Comparison of ENCODE assay signal across 1 cellular context in genomic region chr5:92944903-92945629, GRCh38.
TF ChIP-seq lines count a peak whose summit lies in the region.

No MANE protein-coding gene starts in this region.

TF ChIP-seq in HepG2, 621 proteins besides CTCF, POLR2A, EP300 and RAD21 (continued from another document and continues in another):
- TF ChIP-seq ZBED4 (CRISPR knock-in tag; IDR thresholded peaks at IDR 0.05; ENCODE audit: borderline replicate concordance) (no peak), RARA (CRISPR knock-in tag; IDR thresholded peaks at IDR 0.05) (peak; percentile 93), PAXIP1 (CRISPR knock-in tag; conservative IDR thresholded peaks at IDR 0.05) (peak; percentile 89), SATB2 (CRISPR knock-in tag; IDR thresholded peaks at IDR 0.05) (no peak), ZBTB34 (CRISPR knock-in tag; IDR thresholded peaks at IDR 0.05) (no peak), ZNF556 (CRISPR knock-in tag; IDR thresholded peaks at IDR 0.05; ENCODE audit: borderline replicate concordance) (no peak), SETDB1 (CRISPR knock-in tag; IDR thresholded peaks at IDR 0.05; ENCODE audit: borderline replicate concordance) (no peak), UBTF (CRISPR knock-in tag; IDR thresholded peaks at IDR 0.05) (no peak), SRF (IDR thresholded peaks at IDR 0.05; ENCODE audit: low read depth, low read length) (no peak), TBL1XR1 (IDR thresholded peaks at IDR 0.05; ENCODE audit: borderline replicate concordance, low read length, partially characterized antibody) (no peak), ZBTB21 (CRISPR knock-in tag; IDR thresholded peaks at IDR 0.05) (no peak), MEIS2 (CRISPR knock-in tag; IDR thresholded peaks at IDR 0.05) (no peak), THRA (CRISPR knock-in tag; IDR thresholded peaks at IDR 0.05; ENCODE audit: borderline replicate concordance) (peak; percentile 70; the same call in 1 of the 2 replicates), RXRA (CRISPR knock-in tag; IDR thresholded peaks at IDR 0.05) (no peak; the same call in 1 of the 2 replicates), NFRKB (IDR thresholded peaks at IDR 0.05) (no peak), SALL1 (CRISPR knock-in tag; IDR thresholded peaks at IDR 0.05) (peak; percentile 32; the same call in 1 of the 2 replicates), ZNF264 (CRISPR knock-in tag; IDR thresholded peaks at IDR 0.05) (peak; percentile 15; the same call in 1 of the 2 replicates), FLYWCH1 (CRISPR knock-in tag; IDR thresholded peaks at IDR 0.05) (no peak), ZNF850 (CRISPR knock-in tag; conservative IDR thresholded peaks at IDR 0.05) (no peak), ZSCAN29 (CRISPR knock-in tag; conservative IDR thresholded peaks at IDR 0.05) (no peak), MYC (CRISPR knock-in tag; IDR thresholded peaks at IDR 0.05; ENCODE audit: borderline replicate concordance) (no peak)
- TF ChIP-seq, protein P1, sequence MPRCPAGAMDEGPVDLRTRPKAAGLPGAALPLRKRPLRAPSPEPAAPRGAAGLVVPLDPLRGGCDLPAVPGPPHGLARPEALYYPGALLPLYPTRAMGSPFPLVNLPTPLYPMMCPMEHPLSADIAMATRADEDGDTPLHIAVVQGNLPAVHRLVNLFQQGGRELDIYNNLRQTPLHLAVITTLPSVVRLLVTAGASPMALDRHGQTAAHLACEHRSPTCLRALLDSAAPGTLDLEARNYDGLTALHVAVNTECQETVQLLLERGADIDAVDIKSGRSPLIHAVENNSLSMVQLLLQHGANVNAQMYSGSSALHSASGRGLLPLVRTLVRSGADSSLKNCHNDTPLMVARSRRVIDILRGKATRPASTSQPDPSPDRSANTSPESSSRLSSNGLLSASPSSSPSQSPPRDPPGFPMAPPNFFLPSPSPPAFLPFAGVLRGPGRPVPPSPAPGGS (CRISPR knock-in tag; IDR thresholded peaks at IDR 0.05), result no peak
- TF ChIP-seq, protein P2, sequence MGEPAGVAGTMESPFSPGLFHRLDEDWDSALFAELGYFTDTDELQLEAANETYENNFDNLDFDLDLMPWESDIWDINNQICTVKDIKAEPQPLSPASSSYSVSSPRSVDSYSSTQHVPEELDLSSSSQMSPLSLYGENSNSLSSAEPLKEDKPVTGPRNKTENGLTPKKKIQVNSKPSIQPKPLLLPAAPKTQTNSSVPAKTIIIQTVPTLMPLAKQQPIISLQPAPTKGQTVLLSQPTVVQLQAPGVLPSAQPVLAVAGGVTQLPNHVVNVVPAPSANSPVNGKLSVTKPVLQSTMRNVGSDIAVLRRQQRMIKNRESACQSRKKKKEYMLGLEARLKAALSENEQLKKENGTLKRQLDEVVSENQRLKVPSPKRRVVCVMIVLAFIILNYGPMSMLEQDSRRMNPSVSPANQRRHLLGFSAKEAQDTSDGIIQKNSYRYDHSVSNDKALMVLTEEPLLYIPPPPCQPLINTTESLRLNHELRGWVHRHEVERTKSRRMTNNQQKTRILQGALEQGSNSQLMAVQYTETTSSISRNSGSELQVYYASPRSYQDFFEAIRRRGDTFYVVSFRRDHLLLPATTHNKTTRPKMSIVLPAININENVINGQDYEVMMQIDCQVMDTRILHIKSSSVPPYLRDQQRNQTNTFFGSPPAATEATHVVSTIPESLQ (CRISPR knock-in tag; conservative IDR thresholded peaks at IDR 0.05), result no peak
- TF ChIP-seq, protein P3, sequence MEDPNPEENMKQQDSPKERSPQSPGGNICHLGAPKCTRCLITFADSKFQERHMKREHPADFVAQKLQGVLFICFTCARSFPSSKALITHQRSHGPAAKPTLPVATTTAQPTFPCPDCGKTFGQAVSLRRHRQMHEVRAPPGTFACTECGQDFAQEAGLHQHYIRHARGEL (CRISPR knock-in tag; IDR thresholded peaks at IDR 0.05), result no peak
- TF ChIP-seq, protein P4, sequence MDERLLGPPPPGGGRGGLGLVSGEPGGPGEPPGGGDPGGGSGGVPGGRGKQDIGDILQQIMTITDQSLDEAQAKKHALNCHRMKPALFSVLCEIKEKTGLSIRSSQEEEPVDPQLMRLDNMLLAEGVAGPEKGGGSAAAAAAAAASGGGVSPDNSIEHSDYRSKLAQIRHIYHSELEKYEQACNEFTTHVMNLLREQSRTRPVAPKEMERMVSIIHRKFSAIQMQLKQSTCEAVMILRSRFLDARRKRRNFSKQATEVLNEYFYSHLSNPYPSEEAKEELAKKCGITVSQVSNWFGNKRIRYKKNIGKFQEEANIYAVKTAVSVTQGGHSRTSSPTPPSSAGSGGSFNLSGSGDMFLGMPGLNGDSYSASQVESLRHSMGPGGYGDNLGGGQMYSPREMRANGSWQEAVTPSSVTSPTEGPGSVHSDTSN (CRISPR knock-in tag; IDR thresholded peaks at IDR 0.05), result no peak
- TF ChIP-seq, protein P5, sequence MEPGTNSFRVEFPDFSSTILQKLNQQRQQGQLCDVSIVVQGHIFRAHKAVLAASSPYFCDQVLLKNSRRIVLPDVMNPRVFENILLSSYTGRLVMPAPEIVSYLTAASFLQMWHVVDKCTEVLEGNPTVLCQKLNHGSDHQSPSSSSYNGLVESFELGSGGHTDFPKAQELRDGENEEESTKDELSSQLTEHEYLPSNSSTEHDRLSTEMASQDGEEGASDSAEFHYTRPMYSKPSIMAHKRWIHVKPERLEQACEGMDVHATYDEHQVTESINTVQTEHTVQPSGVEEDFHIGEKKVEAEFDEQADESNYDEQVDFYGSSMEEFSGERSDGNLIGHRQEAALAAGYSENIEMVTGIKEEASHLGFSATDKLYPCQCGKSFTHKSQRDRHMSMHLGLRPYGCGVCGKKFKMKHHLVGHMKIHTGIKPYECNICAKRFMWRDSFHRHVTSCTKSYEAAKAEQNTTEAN (CRISPR knock-in tag; conservative IDR thresholded peaks at IDR 0.05), result peak; percentile 61
- TF ChIP-seq, protein P6, sequence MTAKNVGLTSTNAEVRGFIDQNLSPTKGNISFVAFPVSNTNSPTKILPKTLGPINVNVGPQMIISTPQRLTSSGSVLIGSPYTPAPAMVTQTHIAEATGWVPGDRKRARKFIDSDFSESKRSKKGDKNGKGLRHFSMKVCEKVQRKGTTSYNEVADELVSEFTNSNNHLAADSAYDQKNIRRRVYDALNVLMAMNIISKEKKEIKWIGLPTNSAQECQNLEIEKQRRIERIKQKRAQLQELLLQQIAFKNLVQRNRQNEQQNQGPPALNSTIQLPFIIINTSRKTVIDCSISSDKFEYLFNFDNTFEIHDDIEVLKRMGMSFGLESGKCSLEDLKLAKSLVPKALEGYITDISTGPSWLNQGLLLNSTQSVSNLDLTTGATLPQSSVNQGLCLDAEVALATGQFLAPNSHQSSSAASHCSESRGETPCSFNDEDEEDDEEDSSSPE (CRISPR knock-in tag; IDR thresholded peaks at IDR 0.05), result no peak; the same call in none of the 2 replicates
- TF ChIP-seq, protein P7, sequence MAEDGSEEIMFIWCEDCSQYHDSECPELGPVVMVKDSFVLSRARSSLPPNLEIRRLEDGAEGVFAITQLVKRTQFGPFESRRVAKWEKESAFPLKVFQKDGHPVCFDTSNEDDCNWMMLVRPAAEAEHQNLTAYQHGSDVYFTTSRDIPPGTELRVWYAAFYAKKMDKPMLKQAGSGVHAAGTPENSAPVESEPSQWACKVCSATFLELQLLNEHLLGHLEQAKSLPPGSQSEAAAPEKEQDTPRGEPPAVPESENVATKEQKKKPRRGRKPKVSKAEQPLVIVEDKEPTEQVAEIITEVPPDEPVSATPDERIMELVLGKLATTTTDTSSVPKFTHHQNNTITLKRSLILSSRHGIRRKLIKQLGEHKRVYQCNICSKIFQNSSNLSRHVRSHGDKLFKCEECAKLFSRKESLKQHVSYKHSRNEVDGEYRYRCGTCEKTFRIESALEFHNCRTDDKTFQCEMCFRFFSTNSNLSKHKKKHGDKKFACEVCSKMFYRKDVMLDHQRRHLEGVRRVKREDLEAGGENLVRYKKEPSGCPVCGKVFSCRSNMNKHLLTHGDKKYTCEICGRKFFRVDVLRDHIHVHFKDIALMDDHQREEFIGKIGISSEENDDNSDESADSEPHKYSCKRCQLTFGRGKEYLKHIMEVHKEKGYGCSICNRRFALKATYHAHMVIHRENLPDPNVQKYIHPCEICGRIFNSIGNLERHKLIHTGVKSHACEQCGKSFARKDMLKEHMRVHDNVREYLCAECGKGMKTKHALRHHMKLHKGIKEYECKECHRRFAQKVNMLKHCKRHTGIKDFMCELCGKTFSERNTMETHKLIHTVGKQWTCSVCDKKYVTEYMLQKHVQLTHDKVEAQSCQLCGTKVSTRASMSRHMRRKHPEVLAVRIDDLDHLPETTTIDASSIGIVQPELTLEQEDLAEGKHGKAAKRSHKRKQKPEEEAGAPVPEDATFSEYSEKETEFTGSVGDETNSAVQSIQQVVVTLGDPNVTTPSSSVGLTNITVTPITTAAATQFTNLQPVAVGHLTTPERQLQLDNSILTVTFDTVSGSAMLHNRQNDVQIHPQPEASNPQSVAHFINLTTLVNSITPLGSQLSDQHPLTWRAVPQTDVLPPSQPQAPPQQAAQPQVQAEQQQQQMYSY (CRISPR knock-in tag; IDR thresholded peaks at IDR 0.05), result no peak
